ENCODE assay signal across 21 cellular contexts in the genomic region with DNA sequence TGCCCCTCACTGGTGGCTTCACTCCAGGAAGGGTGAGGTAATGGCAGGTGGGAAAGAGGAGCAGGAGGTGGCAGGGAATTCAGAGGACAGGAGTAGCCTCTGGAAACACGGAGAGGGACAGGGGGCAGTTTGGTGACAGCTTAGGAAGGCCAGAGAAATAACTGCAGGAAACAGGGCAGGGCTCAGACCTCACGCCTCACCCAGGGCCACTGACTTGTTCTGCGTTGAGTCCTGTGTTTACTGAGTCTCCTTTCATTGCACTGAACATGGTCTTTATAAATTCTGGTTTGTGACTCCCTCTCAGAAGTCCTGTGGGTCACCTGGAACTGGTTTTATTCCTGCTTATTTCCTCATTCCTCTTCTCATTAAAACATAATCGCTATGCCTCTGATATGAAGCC. TPM values are rescaled to one million over a fixed set of nuclear protein-coding genes. Genes with fewer than 3 reads are reported as not detected.
DNase-seq lines count a peak whose midpoint lies in the region; ATAC-seq and TF ChIP-seq lines count a peak whose summit lies in the region.
"Had no signal": no experiment of that assay in that cellular context is flagged by ENCODE, and none has a peak within 500 bp of the region (broad histone marks: within the 10 kb centered on the region; RNA-seq: fewer than 3 reads in every experiment).

No MANE protein-coding gene starts in this region.

- H3K4me1 Mint-ChIP-seq in endodermal cell = peaks cover 18% of the 10 kb centered on the region
- H3K4me1 Mint-ChIP-seq: brain, H9 had no signal

- peak; percentile 15 for DNase-seq in HuH-7 (ENCODE audit: low spot score)
- no peak for DNase-seq in endodermal cell
- no peak for DNase-seq in GM13977 (ENCODE audit: low spot score)
- DNase-seq in esophagus squamous epithelium (lab: John Stamatoyannopoulos, UW) = no peak
- DNase-seq: activated CD8-positive, alpha-beta memory T cell treated with anti-CD3 and anti-CD28 coated beads, Interleukin-2, amount 50 U/mL, for 4 hours; activated naive CD8-positive, alpha-beta T cell treated with anti-CD3 and anti-CD28 coated beads, Interleukin-2, amount 50 U/mL, for 24 hours; CD4-positive, alpha-beta memory T cell; H9; NCI-H1092; NCI-H2081; NCI-H446 treated with DMSO at 0.1 percent for 48 hours; psoas muscle; stimulated activated naive CD4-positive, alpha-beta T cell had no signal

- ATAC-seq in HG02571 (IDR thresholded peaks at IDR 0.05; ENCODE audit: unreplicated experiment) (no peak), HG03520 (IDR thresholded peaks at IDR 0.05; ENCODE audit: unreplicated experiment) (no peak)
- ATAC-seq: activated naive CD8-positive, alpha-beta T cell treated with anti-CD3 and anti-CD28 coated beads, Interleukin-2, amount 50 U/mL, for 24 hours; psoas muscle had no signal

- H3K4me3 ChIP-seq in BLaER1 treated with 17β-estradiol and CSF1 and Interleukin-3, amounts not matched to agents 10 nM and 100 nM = no peak overlapping the region
- H3K4me3 ChIP-seq in endodermal cell (ENCODE audit: low read length) (peak overlapping the region; percentile 13), muscle layer of duodenum (ENCODE audit: low read depth in 1 of 2, low read length in 2 of 2) (peak overlapping the region in 1 of 2 donors; percentile 1), esophagus squamous epithelium (no peak overlapping the region)
- H3K4me3 ChIP-seq: psoas muscle, skin epidermis had no signal

- peaks cover 0 to 42% (median 0%) of the 10 kb centered on the region in 11 experiments; a peak in 2 of 22 replicates for H4K20me1 ChIP-seq in BLaER1 treated with 17β-estradiol and CSF1 and Interleukin-3, amounts not matched to agents 10 nM and 100 nM

- H3K27me3 Mint-ChIP-seq in endodermal cell (ENCODE audit: insufficient read depth) = peaks cover 11% of the 10 kb centered on the region
- H3K27me3 Mint-ChIP-seq: activated naive CD8-positive, alpha-beta T cell treated with anti-CD3 and anti-CD28 coated beads, Interleukin-2, amount 50 U/mL, for 24 hours; CD4-positive, alpha-beta memory T cell had no signal

- H3K9me3 ChIP-seq in BLaER1 treated with 17β-estradiol and CSF1 and Interleukin-3, amounts not matched to agents 10 nM and 100 nM (replicated peaks in 1 of 11) = 0 out of 22 replicates have a peak, but pooled peaks cover 0 to 3% (median 0%) of the 10 kb centered on the region in 11 experiments
- H3K9me3 ChIP-seq in endodermal cell (ENCODE audit: control insufficient read depth, low read length) (no peaks in the 10 kb centered on the region), muscle layer of duodenum (ENCODE audit: control insufficient read depth in 1 of 2, low read length in 2 of 2) (no peaks in the 10 kb centered on the region), esophagus squamous epithelium (no peaks in the 10 kb centered on the region)
- H3K9me3 ChIP-seq: psoas muscle had no signal

- peak overlapping the region; percentile 74 for H3K27ac Mint-ChIP-seq in endodermal cell
- H3K27ac Mint-ChIP-seq: activated T-helper 2 cell treated with anti-CD3 and anti-CD28 coated beads, Interferon-gamma antibody, Interleukin-2, Interleukin-4, amounts not matched to agents 10 μg/mL and 5 μg/mL and 100 μg/mL, durations not matched to agents 14 hours and 24 hours and 36 hours; H9; T-helper 1 cell treated with Interleukin-12 subunit alpha and Interleukin-12 subunit beta and Interleukin-4 antibody, amounts not matched to agents 30 μg/mL and 1 μg/mL, for 36 hours had no signal

- no peaks in the 10 kb centered on the region for H3K27me3 ChIP-seq in BLaER1 treated with 17β-estradiol and CSF1 and Interleukin-3, amounts not matched to agents 10 nM and 100 nM
- H3K27me3 ChIP-seq in endodermal cell (ENCODE audit: control insufficient read depth, insufficient read depth, low read length, poor library complexity, severe bottlenecking) (peaks cover 11% of the 10 kb centered on the region), muscle layer of duodenum (ENCODE audit: low read depth, low read length) (no peaks in the 10 kb centered on the region), esophagus squamous epithelium (no peaks in the 10 kb centered on the region)

- in situ Hi-C loops in GM13977 (cut with MboI; ENCODE audit: low pct_unique_long_range_greater_than_20kb, low sequenced_read_pairs, unreplicated experiment) = no loop called here

- H3K36me3 ChIP-seq in BLaER1 treated with 17β-estradiol and CSF1 and Interleukin-3, amounts not matched to agents 10 nM and 100 nM = no peaks in the 10 kb centered on the region
- no peaks in the 10 kb centered on the region for H3K36me3 ChIP-seq in endodermal cell (ENCODE audit: control insufficient read depth, insufficient read depth, low read length)
- no peaks in the 10 kb centered on the region for H3K36me3 ChIP-seq in muscle layer of duodenum (ENCODE audit: control insufficient read depth in 1 of 2, insufficient read depth in 2 of 2, low read length in 2 of 2)
- H3K36me3 ChIP-seq in esophagus squamous epithelium = no peaks in the 10 kb centered on the region

- H3K9me3 Mint-ChIP-seq in endodermal cell = no peaks in the 10 kb centered on the region
- H3K9me3 Mint-ChIP-seq: activated naive CD8-positive, alpha-beta T cell treated with anti-CD3 and anti-CD28 coated beads, Interleukin-2, amount 50 U/mL, for 24 hours; activated T-helper 2 cell treated with anti-CD3 and anti-CD28 coated beads, Interferon-gamma antibody, Interleukin-2, Interleukin-4, amounts not matched to agents 10 μg/mL and 5 μg/mL and 100 μg/mL, durations not matched to agents 14 hours and 24 hours and 36 hours; brain; H9; T-helper 1 cell treated with Interleukin-12 subunit alpha and Interleukin-12 subunit beta and Interleukin-4 antibody, amounts not matched to agents 30 μg/mL and 1 μg/mL, for 36 hours had no signal

- H3K4me3 Mint-ChIP-seq in endodermal cell = peak overlapping the region; percentile 37
- H3K4me3 Mint-ChIP-seq: activated naive CD8-positive, alpha-beta T cell treated with anti-CD3 and anti-CD28 coated beads, Interleukin-2, amount 50 U/mL, for 24 hours; brain; CD4-positive, alpha-beta memory T cell; H9; T-helper 1 cell treated with Interleukin-12 subunit alpha and Interleukin-12 subunit beta and Interleukin-4 antibody, amounts not matched to agents 30 μg/mL and 1 μg/mL, for 36 hours had no signal

- intact Hi-C loops in esophagus squamous epithelium (cut with DNase I) = no loop called here

- H3K4me1 ChIP-seq in BLaER1 treated with 17β-estradiol and CSF1 and Interleukin-3, amounts not matched to agents 10 nM and 100 nM = peaks cover 19 to 39% (median 29%) of the 10 kb centered on the region in 10 experiments
- H3K4me1 ChIP-seq in endodermal cell (ENCODE audit: control insufficient read depth, insufficient read depth, low read length) (peaks cover 15% of the 10 kb centered on the region), muscle layer of duodenum (ENCODE audit: control insufficient read depth in 1 of 2, insufficient read depth in 2 of 2, low read length in 2 of 2) (peaks cover 0 to 4% of the 10 kb centered on the region in 2 donors), esophagus squamous epithelium (no peaks in the 10 kb centered on the region)
- H3K4me1 ChIP-seq: psoas muscle had no signal

- no peaks in the 10 kb centered on the region for H3K36me3 Mint-ChIP-seq in endodermal cell (ENCODE audit: low read depth)
- H3K36me3 Mint-ChIP-seq: brain had no signal

- no peak for TF ChIP-seq CTCF in endodermal cell (conservative IDR thresholded peaks at IDR 0.05)
- TF ChIP-seq CTCF in GM13977 (IDR thresholded peaks at IDR 0.05; ENCODE audit: extremely low read depth, insufficient read depth, missing control alignments) = no peak
- no peak for TF ChIP-seq CTCF in esophagus squamous epithelium (IDR thresholded peaks at IDR 0.05)

- no peak overlapping the region for H3K9ac ChIP-seq in BLaER1 treated with 17β-estradiol and CSF1 and Interleukin-3, amounts not matched to agents 10 nM and 100 nM
- no peak overlapping the region for H3K9ac ChIP-seq in endodermal cell (ENCODE audit: extremely low read depth, low read length, poor library complexity, severe bottlenecking)

- no peak overlapping the region for H3K27ac ChIP-seq in BLaER1 treated with 17β-estradiol and CSF1 and Interleukin-3, amounts not matched to agents 10 nM and 100 nM
- no peak overlapping the region for H3K27ac ChIP-seq in endodermal cell (ENCODE audit: low read depth, low read length)
- H3K27ac ChIP-seq in muscle layer of duodenum (ENCODE audit: low read length) = peak overlapping the region; percentile 68
- H3K27ac ChIP-seq in esophagus squamous epithelium = no peak overlapping the region
- H3K27ac ChIP-seq: psoas muscle, skin epidermis had no signal

- WGBS in endodermal cell (ENCODE audit: insufficient coverage in 1 of 2, insufficient read length in 1 of 2), 2 experiments = 73 to 74% methylated on average over 4 of the region's 4 CpGs
- 80 to 86% methylated on average over 4 of the region's 4 CpGs for WGBS in esophagus squamous epithelium, 2 donors

- peak overlapping the region in 8 of 11 experiments; percentile 3 to 20 (median 14); a peak in 12 of 22 replicates for H3K4me2 ChIP-seq in BLaER1 treated with 17β-estradiol and CSF1 and Interleukin-3, amounts not matched to agents 10 nM and 100 nM

- TF ChIP-seq POLR2A in esophagus squamous epithelium (IDR thresholded peaks at IDR 0.05) = no peak

RNA-seq across cellular contexts. Expression of gene ZNF622, which starts 55.2 kb away (rescaled TPM):
- total RNA-seq in endodermal cell (10 to 100 TPM; 27.3 to 28.6 TPM), esophagus squamous epithelium (10 to 100 TPM; 19.5 to 35.2 (median 24.8) TPM)
- 22.2 TPM for polyA plus RNA-seq in endodermal cell (2013, experiment 1 of 2)
- polyA plus RNA-seq in endodermal cell (2013, experiment 2 of 2) = 21.0 TPM
